ENCODE assay signal across 1 cellular context in the genomic region with DNA sequence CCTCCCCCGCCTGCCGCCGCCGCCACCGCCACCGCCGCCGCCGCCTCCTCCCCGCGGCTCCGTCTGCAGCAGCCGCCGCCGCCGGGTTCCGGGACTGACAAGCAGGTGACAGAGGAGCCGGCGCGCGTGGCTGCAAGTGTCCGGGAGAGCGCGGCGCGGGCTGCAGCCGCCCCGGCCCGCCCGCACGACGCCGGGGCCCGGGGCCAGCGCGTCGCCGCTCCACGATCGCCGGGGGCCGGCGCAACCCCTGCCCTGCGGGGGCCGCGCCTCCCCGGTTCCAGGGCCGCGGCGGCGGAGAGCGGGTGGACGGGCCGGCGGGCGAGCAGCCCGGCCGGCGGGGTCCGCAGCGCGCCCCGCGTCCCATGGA.
TF ChIP-seq lines count a peak whose summit lies in the region.

No MANE protein-coding gene starts in this region.

TF ChIP-seq in H1, 55 proteins besides CTCF, POLR2A, EP300 and RAD21:
- TF ChIP-seq JUN (IDR thresholded peaks at IDR 0.05; ENCODE audit: low read depth, low read length) (no peak), CEBPB (IDR thresholded peaks at IDR 0.05; ENCODE audit: low read depth, low read length) (no peak), TBP (IDR thresholded peaks at IDR 0.05; ENCODE audit: low read depth, low read length) (no peak), SIN3A (conservative IDR thresholded peaks at IDR 0.05 in 1 of 2, IDR thresholded peaks at IDR 0.05 in 1 of 2; ENCODE audit: low read depth in 1 of 2, low read length in 2 of 2) (peak in 1 of 2 experiments; percentile 20; a peak in 1 of 4 replicates), CHD1 (IDR thresholded peaks at IDR 0.05; ENCODE audit: low read depth, low read length) (no peak), SUZ12 (IDR thresholded peaks at IDR 0.05; ENCODE audit: low read length) (no peak), RNF2 (IDR thresholded peaks at IDR 0.05; ENCODE audit: borderline replicate concordance, low read depth, low read length, missing control alignments, poor library complexity, severe bottlenecking) (no peak)
